Comparison of ENCODE assay signal across 19 cellular contexts in genomic region chr6:98295776-98296175, GRCh38.
DNase-seq lines count a peak whose midpoint lies in the region; ATAC-seq lines count a peak whose summit lies in the region.
"Had no signal": no experiment of that assay in that cellular context is flagged by ENCODE, and none has a peak within 500 bp of the region (broad histone marks: within the 10 kb centered on the region; RNA-seq: fewer than 3 reads in every experiment).

No MANE protein-coding gene starts in this region.

- no peak overlapping the region for H3K4me2 ChIP-seq in neuronal stem cell (ENCODE audit: insufficient read depth, low read length, poor library complexity, severe bottlenecking)

- ATAC-seq in GM21447 (IDR thresholded peaks at IDR 0.05; ENCODE audit: unreplicated experiment) = no peak
- ATAC-seq in GM21737 (IDR thresholded peaks at IDR 0.05; ENCODE audit: unreplicated experiment) = no peak
- ATAC-seq: PC-3 had no signal

- no peak overlapping the region for H3K4ac ChIP-seq in neuronal stem cell (ENCODE audit: low read length)

- peak overlapping the region in 1 of 2 donors; percentile 12 for H3K4me3 ChIP-seq in neuronal stem cell (ENCODE audit: low read length in 2 of 2)

- no peak overlapping the region for H2BK120ac ChIP-seq in neuronal stem cell (ENCODE audit: low read depth, low read length)

- no peak overlapping the region for H2AK5ac ChIP-seq in neuronal stem cell (ENCODE audit: low read depth, low read length)

- H2BK15ac ChIP-seq in neuronal stem cell (ENCODE audit: low read length) = no peak overlapping the region

- no peaks in the 10 kb centered on the region for H3K79me1 ChIP-seq in neuronal stem cell (ENCODE audit: low read depth, low read length)

- H2BK5ac ChIP-seq in neuronal stem cell (ENCODE audit: low read length) = no peak overlapping the region

- no peak overlapping the region for H4K8ac ChIP-seq in neuronal stem cell (ENCODE audit: low read depth, low read length)

- no peak overlapping the region for H3K14ac ChIP-seq in neuronal stem cell (ENCODE audit: low read length)

- no peak overlapping the region for H3K23ac ChIP-seq in neuronal stem cell (ENCODE audit: low read depth, low read length, poor library complexity)

- H3K27me3 ChIP-seq in neuronal stem cell (ENCODE audit: control insufficient read depth in 3 of 3, insufficient read depth in 3 of 3, low read depth in 1 of 3, low read length in 3 of 3) = no peaks in the 10 kb centered on the region
- H3K27me3 ChIP-seq: BE2C had no signal

- H2AFZ ChIP-seq in neuronal stem cell (ENCODE audit: low read length) = peak overlapping the region; percentile 53

- no peak overlapping the region for H4K91ac ChIP-seq in neuronal stem cell (ENCODE audit: low read depth, low read length, poor library complexity)

- H3K9me3 ChIP-seq in neuronal stem cell (replicated peaks in 1 of 2; ENCODE audit: control insufficient read depth in 2 of 2, insufficient read depth in 1 of 2, low read depth in 1 of 2, low read length in 2 of 2) = no peaks in the 10 kb centered on the region
- H3K9me3 ChIP-seq: BE2C had no signal

- no peaks in the 10 kb centered on the region for H3K36me3 ChIP-seq in neuronal stem cell (replicated peaks in 1 of 2; ENCODE audit: control insufficient read depth in 2 of 2, insufficient read depth in 2 of 2, low read length in 2 of 2)
- H3K36me3 ChIP-seq: BE2C had no signal

- no peak overlapping the region for H2BK12ac ChIP-seq in neuronal stem cell (ENCODE audit: low read length)

- H3K4me1 ChIP-seq in neuronal stem cell (ENCODE audit: control insufficient read depth in 2 of 2, insufficient read depth in 1 of 2, low read depth in 1 of 2, low read length in 2 of 2) = peaks cover 10 to 24% of the 10 kb centered on the region in 2 donors
- H3K4me1 ChIP-seq: BE2C had no signal

- peak; percentile 18 for DNase-seq in NCI-H2227 (lab: John Stamatoyannopoulos, UW; ENCODE audit: unreplicated experiment)
- DNase-seq in ecto neural progenitor cell (ENCODE audit: low spot score) = peak; percentile 63
- DNase-seq in islet precursor cell = peak; percentile 60
- DNase-seq in neuronal stem cell (ENCODE audit: low spot score) = peak; percentile 48
- no peak for DNase-seq in NCI-H526 treated with DMSO at 0.1 percent for 48 hours (lab: John Stamatoyannopoulos, UW)
- DNase-seq: BE2C, DMS53, GF-D8, HCEC 1CT, KG1, NCI-H1092 treated with DMSO at 0.1 percent for 48 hours, NCI-H1436 treated with DMSO at 0.1 percent for 48 hours, NCI-H1930, NCI-H345, NCI-H524, PC-3, Right ventricle myocardium superior had no signal

- H3K18ac ChIP-seq in neuronal stem cell (ENCODE audit: low read length) = no peak overlapping the region

- H3K27ac ChIP-seq in neuronal stem cell (replicated peaks; ENCODE audit: low read length) = no peak overlapping the region

- WGBS in neuronal stem cell (ENCODE audit: extremely low coverage in 2 of 2, insufficient read length in 2 of 2, insufficient replicate concordance in 1 of 2), 2 donors = no CpG with 5 or more reads among the region's 3 CpGs

- no peak overlapping the region for H3K9ac ChIP-seq in neuronal stem cell (ENCODE audit: low read depth, low read length, poor library complexity)
